14 cellular contexts compared by ENCODE assay signal in the genomic region with DNA sequence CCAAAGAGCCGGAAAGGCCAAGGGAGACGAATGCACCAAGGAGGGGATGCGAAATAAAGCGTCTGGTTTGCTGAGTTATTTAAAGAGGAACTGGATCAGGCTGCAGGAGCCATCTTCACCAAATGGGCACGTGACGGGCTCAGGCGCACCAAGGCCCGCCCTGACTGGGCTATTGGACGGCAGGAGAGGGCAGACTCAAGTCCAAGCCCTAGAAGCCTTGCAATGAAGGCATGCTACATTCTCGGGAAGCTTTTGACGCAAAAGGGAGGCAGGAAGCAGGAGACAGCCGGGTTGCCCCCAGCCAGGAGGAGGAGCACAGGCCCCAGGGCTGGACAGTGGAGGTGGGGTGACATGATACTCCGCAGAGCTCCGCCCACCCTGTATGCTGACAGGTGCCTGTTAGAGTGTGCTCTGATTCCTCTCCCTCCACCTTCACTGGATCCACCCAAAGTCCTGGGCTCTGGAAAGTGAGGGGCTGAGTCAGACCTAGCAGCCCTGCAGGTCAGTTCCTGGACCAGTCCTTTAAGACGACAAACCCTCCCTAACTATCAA. TPM values are rescaled to one million over a fixed set of nuclear protein-coding genes. Genes with fewer than 3 reads are reported as not detected.
DNase-seq lines count a peak whose midpoint lies in the region; ATAC-seq and TF ChIP-seq lines count a peak whose summit lies in the region.
"Had no signal": no experiment of that assay in that cellular context is flagged by ENCODE, and none has a peak within 500 bp of the region (broad histone marks: within the 10 kb centered on the region; RNA-seq: fewer than 3 reads in every experiment).

No MANE protein-coding gene starts in this region.

- H3K4me2 ChIP-seq in H9 (ENCODE audit: insufficient read depth, insufficient read length, low read length) (no peak overlapping the region), neuronal stem cell (ENCODE audit: insufficient read depth, low read length, poor library complexity, severe bottlenecking) (no peak overlapping the region)

- H3K9ac ChIP-seq in H9 (ENCODE audit: extremely low read depth, insufficient read length, low read length) (no peak overlapping the region), endodermal cell (ENCODE audit: extremely low read depth, low read length, poor library complexity, severe bottlenecking) (no peak overlapping the region), neuronal stem cell (ENCODE audit: low read depth, low read length, poor library complexity) (no peak overlapping the region)

- H2BK120ac ChIP-seq in H9 (ENCODE audit: low read depth, low read length, poor library complexity, severe bottlenecking) (no peak overlapping the region), neuronal stem cell (ENCODE audit: low read depth, low read length) (no peak overlapping the region)

- H3K36me3 ChIP-seq in endodermal cell (ENCODE audit: control insufficient read depth, insufficient read depth, low read length) (no peaks in the 10 kb centered on the region), neuronal stem cell (replicated peaks in 1 of 2; ENCODE audit: control insufficient read depth in 2 of 2, insufficient read depth in 2 of 2, low read length in 2 of 2) (peaks cover 12 to 39% of the 10 kb centered on the region in 2 donors)

- H4K5ac ChIP-seq in H9 (ENCODE audit: insufficient read length, low read depth, low read length), result no peak overlapping the region

- H3K79me2 ChIP-seq in H9 (ENCODE audit: insufficient read depth, low read length), result no peaks in the 10 kb centered on the region

- no peak overlapping the region for H3K18ac ChIP-seq in H9 (ENCODE audit: insufficient read length, low read depth, low read length)
- no peak overlapping the region for H3K18ac ChIP-seq in neuronal stem cell (ENCODE audit: low read length)

- no peak overlapping the region for H3K4ac ChIP-seq in H9 (ENCODE audit: low read depth, low read length)
- H3K4ac ChIP-seq in neuronal stem cell (ENCODE audit: low read length), result no peak overlapping the region

- H3K9me3 Mint-ChIP-seq in H9 (no peaks in the 10 kb centered on the region), endodermal cell (no peaks in the 10 kb centered on the region)
- H3K9me3 Mint-ChIP-seq: CD14-positive monocyte; CD8-positive, alpha-beta T cell had no signal

- no peaks in the 10 kb centered on the region for H4K20me1 ChIP-seq in H9 (ENCODE audit: control insufficient read depth, insufficient read depth, insufficient read length)

- H3K9me3 ChIP-seq in H9 (ENCODE audit: control insufficient read depth, low read depth, low read length), result no peaks in the 10 kb centered on the region
- no peaks in the 10 kb centered on the region for H3K9me3 ChIP-seq in endodermal cell (ENCODE audit: control insufficient read depth, low read length)
- no peaks in the 10 kb centered on the region for H3K9me3 ChIP-seq in neuronal stem cell (replicated peaks in 1 of 2; ENCODE audit: control insufficient read depth in 2 of 2, insufficient read depth in 1 of 2, low read depth in 1 of 2, low read length in 2 of 2)

- H3K4me1 ChIP-seq in H9 (ENCODE audit: insufficient read depth, low read length), result no peaks in the 10 kb centered on the region
- no peaks in the 10 kb centered on the region for H3K4me1 ChIP-seq in endodermal cell (ENCODE audit: control insufficient read depth, insufficient read depth, low read length)
- H3K4me1 ChIP-seq in neuronal stem cell (ENCODE audit: control insufficient read depth in 2 of 2, insufficient read depth in 1 of 2, low read depth in 1 of 2, low read length in 2 of 2), result no peaks in the 10 kb centered on the region

- H3K14ac ChIP-seq in H9 (ENCODE audit: insufficient read depth, low read length), result no peak overlapping the region
- H3K14ac ChIP-seq in neuronal stem cell (ENCODE audit: low read length), result no peak overlapping the region

- H3K36me3 Mint-ChIP-seq in H9 (ENCODE audit: insufficient read depth in 1 of 3, low read depth in 3 of 3), result peaks cover 4 to 20% (median 18%) of the 10 kb centered on the region in 3 experiments; a peak in 4 of 7 replicates
- H3K36me3 Mint-ChIP-seq in endodermal cell (ENCODE audit: low read depth), result peaks cover 31% of the 10 kb centered on the region
- H3K36me3 Mint-ChIP-seq: CD14-positive monocyte had no signal

- peak; percentile 58 for DNase-seq in H9
- peak; percentile 55 for DNase-seq in endodermal cell
- no peak for DNase-seq in neuronal stem cell (ENCODE audit: low spot score)
- no peak for DNase-seq in NCI-H526 (lab: John Stamatoyannopoulos, UW)
- DNase-seq in NCI-H69 (lab: John Stamatoyannopoulos, UW), result no peak
- DNase-seq: CD8-positive, alpha-beta T cell; COR-L47; DMS153; DMS79 treated with DMSO at 0.1 percent for 48 hours; EL had no signal

- ATAC-seq in GM19452 (IDR thresholded peaks at IDR 0.05; ENCODE audit: unreplicated experiment) (no peak), GM18520 (IDR thresholded peaks at IDR 0.05; ENCODE audit: unreplicated experiment) (no peak)
- ATAC-seq: CD8-positive, alpha-beta T cell; HCT116 had no signal

- H3K27me3 ChIP-seq in H9 (ENCODE audit: insufficient read depth, low read length), result no peaks in the 10 kb centered on the region
- no peaks in the 10 kb centered on the region for H3K27me3 ChIP-seq in endodermal cell (ENCODE audit: control insufficient read depth, insufficient read depth, low read length, poor library complexity, severe bottlenecking)
- no peaks in the 10 kb centered on the region for H3K27me3 ChIP-seq in neuronal stem cell (ENCODE audit: control insufficient read depth in 3 of 3, insufficient read depth in 3 of 3, low read depth in 1 of 3, low read length in 3 of 3)

- H3K79me1 ChIP-seq in H9 (ENCODE audit: insufficient read depth, low read depth, low read length, poor library complexity, severe bottlenecking) (no peaks in the 10 kb centered on the region), neuronal stem cell (ENCODE audit: low read depth, low read length) (peaks cover 2% of the 10 kb centered on the region)

- no peak overlapping the region for H3K56ac ChIP-seq in H9 (ENCODE audit: insufficient read length, low read depth, low read length)

- H4K91ac ChIP-seq in H9 (ENCODE audit: insufficient read length, low read depth, low read length), result no peak overlapping the region
- no peak overlapping the region for H4K91ac ChIP-seq in neuronal stem cell (ENCODE audit: low read depth, low read length, poor library complexity)

- H2AK5ac ChIP-seq in H9 (ENCODE audit: insufficient read length, low read length) (no peak overlapping the region), neuronal stem cell (ENCODE audit: low read depth, low read length) (no peak overlapping the region)

- WGBS in H9 (ENCODE audit: extremely low coverage, insufficient read length, low lambda C conversion rate), result no CpG with 5 or more reads among the region's 15 CpGs
- 88 to 95% methylated on average over 12 to 15 of the region's 15 CpGs for WGBS in endodermal cell (ENCODE audit: insufficient coverage in 1 of 2, insufficient read length in 1 of 2), 2 experiments
- no CpG with 5 or more reads among the region's 15 CpGs for WGBS in neuronal stem cell (ENCODE audit: extremely low coverage in 2 of 2, insufficient read length in 2 of 2, insufficient replicate concordance in 1 of 2), 2 donors

- H3K4me1 Mint-ChIP-seq in H9 (peaks cover 0 to 3% of the 10 kb centered on the region in 2 experiments; a peak in 2 of 4 replicates), endodermal cell (no peaks in the 10 kb centered on the region)
- H3K4me1 Mint-ChIP-seq: CD14-positive monocyte had no signal

- no peak overlapping the region for H2AFZ ChIP-seq in H9 (ENCODE audit: low read length)
- no peak overlapping the region for H2AFZ ChIP-seq in neuronal stem cell (ENCODE audit: low read length)

- no peaks in the 10 kb centered on the region for H3K27me3 Mint-ChIP-seq in H9 (ENCODE audit: low read depth)
- H3K27me3 Mint-ChIP-seq in endodermal cell (ENCODE audit: insufficient read depth), result no peaks in the 10 kb centered on the region

- no peak overlapping the region for H2BK15ac ChIP-seq in H9 (ENCODE audit: low read depth, low read length)
- H2BK15ac ChIP-seq in neuronal stem cell (ENCODE audit: low read length), result no peak overlapping the region

- no peaks in the 10 kb centered on the region for H3K23me2 ChIP-seq in H9 (ENCODE audit: insufficient read length, low read depth, low read length, poor library complexity, severe bottlenecking)

- H3K4me3 Mint-ChIP-seq in H9 (no peak overlapping the region), endodermal cell (no peak overlapping the region)
- H3K4me3 Mint-ChIP-seq: CD14-positive monocyte; CD8-positive, alpha-beta T cell had no signal

- no peak overlapping the region for H2BK5ac ChIP-seq in H9 (ENCODE audit: insufficient read length, low read length)
- peak overlapping the region; percentile 32 for H2BK5ac ChIP-seq in neuronal stem cell (ENCODE audit: low read length)

- H3K27ac ChIP-seq in H9 (ENCODE audit: insufficient read length, low read depth, low read length) (no peak overlapping the region), endodermal cell (ENCODE audit: low read depth, low read length) (no peak overlapping the region), neuronal stem cell (replicated peaks; ENCODE audit: low read length) (no peak overlapping the region)

- no peak overlapping the region for H3T11ph ChIP-seq in H9 (ENCODE audit: low read length)

- no peak overlapping the region for H2BK20ac ChIP-seq in H9 (ENCODE audit: low read depth, low read length, poor library complexity, severe bottlenecking)

- no peak overlapping the region for H2BK12ac ChIP-seq in H9 (ENCODE audit: insufficient read length, low read depth, low read length)
- H2BK12ac ChIP-seq in neuronal stem cell (ENCODE audit: low read length), result no peak overlapping the region

- no peak overlapping the region for H4K8ac ChIP-seq in H9 (replicated peaks; ENCODE audit: insufficient read length, low read depth, low read length)
- no peak overlapping the region for H4K8ac ChIP-seq in neuronal stem cell (ENCODE audit: low read depth, low read length)

- no peak for TF ChIP-seq CTCF in H9 (conservative IDR thresholded peaks at IDR 0.05)
- no peak for TF ChIP-seq CTCF in endodermal cell (conservative IDR thresholded peaks at IDR 0.05)

- H3K4me3 ChIP-seq in endodermal cell (ENCODE audit: low read length) (no peak overlapping the region), neuronal stem cell (ENCODE audit: low read length in 2 of 2) (no peak overlapping the region)

- H3K27ac Mint-ChIP-seq in H9, result peak overlapping the region in 2 of 3 experiments; percentile 9 to 92; a peak in 3 of 7 replicates
- H3K27ac Mint-ChIP-seq in endodermal cell, result peak overlapping the region; percentile 82
- H3K27ac Mint-ChIP-seq: CD8-positive, alpha-beta T cell had no signal

- H3K23ac ChIP-seq in H9 (ENCODE audit: insufficient read length, low read depth, low read length) (no peak overlapping the region), neuronal stem cell (ENCODE audit: low read depth, low read length, poor library complexity) (peak overlapping the region; percentile 34)

RNA-seq across cellular contexts. Expression of gene BID, which starts 41.5 kb away (rescaled TPM):
- total RNA-seq in H9 (2021), result 23.2 and 25.5 TPM in 2 replicates
- 10 to 100 TPM; 20.1 to 24.4 TPM for total RNA-seq in endodermal cell
- polyA plus RNA-seq in endodermal cell (2013, experiment 1 of 2), result 22.8 TPM
- polyA plus RNA-seq in endodermal cell (2013, experiment 2 of 2), result 19.1 TPM
- polyA plus RNA-seq in neuronal stem cell (2013, experiment 1 of 2), result 25.3 TPM
- polyA plus RNA-seq in neuronal stem cell (2013, experiment 2 of 2), result 27.6 TPM

Comparison
In these comparisons a context has a peak if more than half of its experiments do, and no peak if none do; other contexts are left out.
1. DNase-seq: peak in H9 (single experiment) and endodermal cell (single experiment); none in neuronal stem cell (single experiment), NCI-H526 (0 of 2) and NCI-H69 (single experiment).